ENCODE assay signal across 1 cellular context in genomic region chr17:49471089-49471683, GRCh38.
TF ChIP-seq lines count a peak whose summit lies in the region.

No MANE protein-coding gene starts in this region.

TF ChIP-seq in HepG2, 621 proteins besides CTCF, POLR2A, EP300 and RAD21:
- TF ChIP-seq ZNF687 (CRISPR knock-in tag; IDR thresholded peaks at IDR 0.05) (peak; percentile 13; the same call in 1 of the 2 replicates), PBX2 (CRISPR knock-in tag; IDR thresholded peaks at IDR 0.05) (no peak)
